ENCODE assay signal across 8 cellular contexts in genomic region chr17:48804936-48805411, GRCh38. TPM values are rescaled to one million over a fixed set of nuclear protein-coding genes. Genes with fewer than 3 reads are reported as not detected.
DNase-seq lines count a peak whose midpoint lies in the region; ATAC-seq and TF ChIP-seq lines count a peak whose summit lies in the region.

No MANE protein-coding gene starts in this region.

- H3K4me1 ChIP-seq in DND-41 (ENCODE audit: insufficient read depth, low read length): peaks cover 4% of the 10 kb centered on the region
- H3K4me1 ChIP-seq in SK-N-SH (ENCODE audit: control insufficient read depth in 1 of 2, insufficient read depth in 2 of 2, low read depth in 1 of 2, low read length in 1 of 2): peaks cover 0 to 18% of the 10 kb centered on the region in 2 experiments; a peak in 2 of 4 replicates
- H3K4me1 ChIP-seq in prostate gland (replicated peaks): no peaks in the 10 kb centered on the region

- peaks cover 6% of the 10 kb centered on the region for H3K27me3 ChIP-seq in DND-41 (ENCODE audit: insufficient read depth, low read length, poor library complexity)
- peaks cover 29% of the 10 kb centered on the region for H3K27me3 ChIP-seq in SK-N-SH (ENCODE audit: insufficient read depth)
- H3K27me3 ChIP-seq in prostate gland (replicated peaks; ENCODE audit: insufficient read depth): no peaks in the 10 kb centered on the region

- H3K4me2 ChIP-seq in DND-41 (ENCODE audit: insufficient read depth, low read length) (peak overlapping the region; percentile 34; the same call in 1 of the 2 replicates), SK-N-SH (peak overlapping the region; percentile 25; the same call in 1 of the 2 replicates)

- no peak overlapping the region for H3K27ac ChIP-seq in DND-41 (ENCODE audit: low read length)
- no peak overlapping the region for H3K27ac ChIP-seq in SK-N-SH (ENCODE audit: low read depth in 2 of 2, low read length in 1 of 2)
- no peak overlapping the region for H3K27ac ChIP-seq in prostate gland

- H3F3A ChIP-seq in SK-N-SH (replicated peaks; ENCODE audit: insufficient read depth): peaks cover 11% of the 10 kb centered on the region

- no peaks in the 10 kb centered on the region for H4K20me1 ChIP-seq in DND-41 (ENCODE audit: insufficient read depth, low read length)
- no peaks in the 10 kb centered on the region for H4K20me1 ChIP-seq in SK-N-SH (ENCODE audit: insufficient read depth)

- TF ChIP-seq EP300 in SK-N-SH (IDR thresholded peaks at IDR 0.05; ENCODE audit: borderline replicate concordance in 1 of 2, low read depth in 1 of 2, low read length in 1 of 2): no peak

- H3K9me3 Mint-ChIP-seq in activated naive CD4-positive, alpha-beta T cell treated with anti-CD3 and anti-CD28 coated beads, Interleukin-2, amount 10 ng/mL, durations not matched to agents 7 days and 5 days: no peaks in the 10 kb centered on the region

- CTCF ChIA-PET in SK-N-SH (lab: Yijun Ruan, JAX): interaction anchor here (0.6 to 26.7 kb wide), 44 partner anchors 9 to 496 kb away, joined by 3 to 1196 read pairs (median 5); partner anchors contain the start of genes ATP5MC1, CALCOCO2, PRAC1 and PRAC2
- CTCF ChIA-PET in activated naive CD4-positive, alpha-beta T cell treated with anti-CD3 and anti-CD28 coated beads, Interleukin-2, amount 10 ng/mL, durations not matched to agents 7 days and 5 days (lab: Charles Lee): interaction anchor here (0.7 to 17.8 kb wide), 11 partner anchors 9 to 229 kb away, joined by 3 to 505 read pairs (median 5); no protein-coding TSS in a partner anchor

- no peaks in the 10 kb centered on the region for H3K9me2 ChIP-seq in SK-N-SH

- POLR2A ChIA-PET in SK-N-SH (lab: Yijun Ruan, JAX): interaction anchor here (1.1 kb wide), 1 partner anchor 74 kb away, joined by 3 read pairs; no protein-coding TSS in a partner anchor

- no peaks in the 10 kb centered on the region for H3K4me1 Mint-ChIP-seq in activated naive CD4-positive, alpha-beta T cell treated with anti-CD3 and anti-CD28 coated beads, Interleukin-2, amount 10 ng/mL, durations not matched to agents 7 days and 5 days

- no peak overlapping the region for H3K27ac Mint-ChIP-seq in activated naive CD4-positive, alpha-beta T cell treated with anti-CD3 and anti-CD28 coated beads, Interleukin-2, amount 10 ng/mL, durations not matched to agents 7 days and 5 days

- no peaks in the 10 kb centered on the region for H3K36me3 Mint-ChIP-seq in activated naive CD4-positive, alpha-beta T cell treated with anti-CD3 and anti-CD28 coated beads, Interleukin-2, amount 10 ng/mL, durations not matched to agents 7 days and 5 days

- H3K4me3 ChIP-seq in DND-41 (ENCODE audit: low read depth in 1 of 2, low read length in 2 of 2) (no peak overlapping the region), SK-N-SH (ENCODE audit: low read depth in 2 of 2, low read length in 1 of 2) (peak overlapping the region in 1 of 2 experiments; percentile 15; a peak in 1 of 4 replicates), prostate gland (no peak overlapping the region)
- no peak overlapping the region for H3K4me3 ChIP-seq in Jurkat, Clone E6-1 (ENCODE audit: low read length)

- DNase-seq in DND-41: peak; percentile 74
- DNase-seq in Jurkat, Clone E6-1 (ENCODE audit: low read depth, low spot score): peak; percentile 57
- peak; percentile 88 for DNase-seq in SK-N-SH
- DNase-seq in activated naive CD4-positive, alpha-beta T cell treated with anti-CD3 and anti-CD28 coated beads, Interleukin-2, amount 10 ng/mL, durations not matched to agents 7 days and 5 days: peak; percentile 80
- peak; percentile 78 for DNase-seq in cardiac septum (ENCODE audit: low spot score)
- DNase-seq in prostate gland (ENCODE audit: low spot score): peak; percentile 27

- H2AFZ ChIP-seq in DND-41 (ENCODE audit: low read depth, low read length) (peak overlapping the region; percentile 61), SK-N-SH (ENCODE audit: low read depth) (peak overlapping the region; percentile 87; the same call in 1 of the 2 replicates)

- no peaks in the 10 kb centered on the region for H3K36me3 ChIP-seq in DND-41 (ENCODE audit: insufficient read depth, low read length)
- H3K36me3 ChIP-seq in SK-N-SH (replicated peaks in 1 of 2; ENCODE audit: control insufficient read depth in 1 of 2, insufficient read depth in 2 of 2, low read length in 1 of 2): no peaks in the 10 kb centered on the region
- H3K36me3 ChIP-seq in prostate gland: no peaks in the 10 kb centered on the region

- H3K9ac ChIP-seq in DND-41 (ENCODE audit: low read depth, low read length): no peak overlapping the region
- H3K9ac ChIP-seq in SK-N-SH: no peak overlapping the region

- intact Hi-C loops in cardiac septum (cut with DNase I) (loop anchor here (2.0 to 5.0 kb wide), 2 partner anchors 74 to 227 kb away; no protein-coding TSS in a partner anchor), prostate gland (cut with DNase I) (loop anchor here (1.0 kb wide), 1 partner anchor 74 kb away; no protein-coding TSS in a partner anchor)

- TF ChIP-seq CTCF in DND-41 (IDR thresholded peaks at IDR 0.05; ENCODE audit: borderline replicate concordance, extremely low read depth, low read length, poor library complexity, severe bottlenecking): peak; percentile 92
- peak; percentile 99 for TF ChIP-seq CTCF in SK-N-SH (IDR thresholded peaks at IDR 0.05)
- TF ChIP-seq CTCF in prostate gland (IDR thresholded peaks at IDR 0.05): peak; percentile 83 to 86 (median 84)

- TF ChIP-seq RAD21 in SK-N-SH (IDR thresholded peaks at IDR 0.05; ENCODE audit: low read length): peak; percentile 95

- H3K9me3 ChIP-seq in DND-41 (ENCODE audit: insufficient read depth, low read length, severe bottlenecking) (no peaks in the 10 kb centered on the region), SK-N-SH (no peaks in the 10 kb centered on the region), prostate gland (no peaks in the 10 kb centered on the region)

- WGBS in SK-N-SH (ENCODE audit: low lambda C conversion rate): under 1% methylated on average over 9 of the region's 9 CpGs
- 3% methylated on average over 9 of the region's 9 CpGs for WGBS in prostate gland

- TF ChIP-seq POLR2A in prostate gland (IDR thresholded peaks at IDR 0.05): no peak

- peaks cover 62% of the 10 kb centered on the region for H3K27me3 Mint-ChIP-seq in activated naive CD4-positive, alpha-beta T cell treated with anti-CD3 and anti-CD28 coated beads, Interleukin-2, amount 10 ng/mL, durations not matched to agents 7 days and 5 days

- H3K79me2 ChIP-seq in DND-41 (ENCODE audit: insufficient read depth, low read length) (no peaks in the 10 kb centered on the region), SK-N-SH (ENCODE audit: insufficient read depth) (no peaks in the 10 kb centered on the region)

- no peak overlapping the region for H3K4me3 Mint-ChIP-seq in activated naive CD4-positive, alpha-beta T cell treated with anti-CD3 and anti-CD28 coated beads, Interleukin-2, amount 10 ng/mL, durations not matched to agents 7 days and 5 days

- ATAC-seq in DND-41 (ENCODE audit: insufficient read depth, low read depth) (peak; percentile 100), GM19452 (IDR thresholded peaks at IDR 0.05; ENCODE audit: unreplicated experiment) (no peak), HG02571 (IDR thresholded peaks at IDR 0.05; ENCODE audit: unreplicated experiment) (no peak)

TF ChIP-seq in SK-N-SH, 30 proteins besides CTCF, POLR2A, EP300 and RAD21:
- TF ChIP-seq MAX (IDR thresholded peaks at IDR 0.05; ENCODE audit: low read depth) (peak; percentile 40; the same call in 1 of the 2 replicates), RFX5 (IDR thresholded peaks at IDR 0.05; ENCODE audit: low read length) (0 out of 2 replicates have a peak, but pooled peaks have one; percentile 26), SMC3 (IDR thresholded peaks at IDR 0.05; ENCODE audit: low read depth, low read length) (peak; percentile 89), RXRA (IDR thresholded peaks at IDR 0.05; ENCODE audit: borderline replicate concordance, low read depth) (no peak)

RNA-seq across cellular contexts. Expression of gene TTLL6, which starts 12.1 kb away (rescaled TPM):
- polyA plus RNA-seq in Jurkat, Clone E6-1 (2012; ENCODE audit: insufficient read depth, insufficient read length): 0.86 TPM
- polyA plus RNA-seq in SK-N-SH (2012; rRNA removed): 3.1 and 5.1 TPM in 2 replicates
- 1.1 and 1.3 TPM in 2 replicates for polyA plus RNA-seq in SK-N-SH (2012; cell fraction: cytosol; rRNA removed)
- polyA plus RNA-seq in SK-N-SH (2012; cell fraction: nucleus; rRNA removed): 14.5 and 21.5 TPM in 2 replicates
- total RNA-seq in cardiac septum (not detected), prostate gland (1 to 10 TPM in 1 of 2 donors, under 1 TPM in 1; 0.23 to 4.0 TPM)

RNA-seq across cellular contexts. Expression of gene CALCOCO2, which starts 25.9 kb away (rescaled TPM):
- 133 TPM for polyA plus RNA-seq in Jurkat, Clone E6-1 (2012; ENCODE audit: insufficient read depth, insufficient read length)
- 49.9 and 67.7 TPM in 2 replicates for polyA plus RNA-seq in SK-N-SH (2012; rRNA removed)
- 70.5 and 95.0 TPM in 2 replicates for polyA plus RNA-seq in SK-N-SH (2012; cell fraction: cytosol; rRNA removed)
- polyA plus RNA-seq in SK-N-SH (2012; cell fraction: nucleus; rRNA removed): 47.5 and 95.2 TPM in 2 replicates
- total RNA-seq in cardiac septum: 163 TPM
- 10 to 100 TPM; 60.1 to 78.8 TPM for total RNA-seq in prostate gland

Comparison
In these comparisons a context has a peak if more than half of its experiments do, and no peak if none do; other contexts are left out.
1. DNase-seq: peak in every context shown above with its lines; median percentile 88 in SK-N-SH; 80 in activated naive CD4-positive, alpha-beta T cell treated with anti-CD3 and anti-CD28 coated beads, Interleukin-2, amount 10 ng/mL, durations not matched to agents 7 days and 5 days; 78 in cardiac septum; 74 in DND-41; 57 in Jurkat, Clone E6-1; 27 in prostate gland.